In the genomic region with DNA sequence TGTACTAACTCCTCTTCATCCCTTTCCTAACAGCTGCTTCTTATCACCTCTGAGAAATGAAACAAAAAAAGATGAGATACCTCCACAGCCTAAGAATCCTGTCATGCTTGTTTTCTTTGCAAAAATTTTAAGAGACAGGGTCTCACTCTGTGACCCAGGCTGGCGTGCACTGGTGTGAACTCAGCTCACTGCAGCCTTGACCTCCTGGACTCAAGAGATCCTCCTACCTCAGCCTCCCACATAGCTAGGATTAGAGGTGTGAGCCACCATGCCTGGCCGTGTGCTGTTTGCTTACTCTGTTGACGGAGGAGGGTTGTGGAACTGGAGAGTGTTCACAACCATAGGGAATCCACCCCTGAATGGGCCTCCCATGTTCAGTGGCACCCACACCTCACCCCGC, we compare ENCODE assay signal across 17 cellular contexts. TPM values are rescaled to one million over a fixed set of nuclear protein-coding genes. Genes with fewer than 3 reads are reported as not detected.
A peak's percentile ranks its signal among the peaks of the same experiment; 100 is the strongest.
DNase-seq lines count a peak whose midpoint lies in the region; ATAC-seq and FAIRE-seq lines count a peak whose summit lies in the region.
"Had no signal": no experiment of that assay in that cellular context is flagged by ENCODE, and none has a peak within 500 bp of the region (broad histone marks: within the 10 kb centered on the region; RNA-seq: fewer than 3 reads in every experiment).

No MANE protein-coding gene starts in this region.

- H3K36me3 Mint-ChIP-seq in activated T-cell treated with anti-CD3 and anti-CD28 coated beads, Interleukin-2, amount 50 U/mL, for 72 hours (ENCODE audit: insufficient read depth in 2 of 2) = peaks cover 0 to 5% of the 10 kb centered on the region in 2 donors
- H3K36me3 Mint-ChIP-seq in activated T-helper 17 cell treated with anti-CD3 and anti-CD28 coated beads, Interleukin-2, amount 50 U/mL, for 72 hours (ENCODE audit: low read depth) = peaks cover 97% of the 10 kb centered on the region

- no peaks in the 10 kb centered on the region for H3K27me3 Mint-ChIP-seq in activated T-cell treated with anti-CD3 and anti-CD28 coated beads, Interleukin-2, amount 50 U/mL, for 72 hours (ENCODE audit: low read depth)
- no peaks in the 10 kb centered on the region for H3K27me3 Mint-ChIP-seq in activated T-helper 17 cell treated with anti-CD3 and anti-CD28 coated beads, Interleukin-2, amount 50 U/mL, for 72 hours

- no peak overlapping the region for H3K4me3 Mint-ChIP-seq in activated T-cell treated with anti-CD3 and anti-CD28 coated beads, Interleukin-2, amount 50 U/mL, for 72 hours
- no peak overlapping the region for H3K4me3 Mint-ChIP-seq in activated T-helper 17 cell treated with anti-CD3 and anti-CD28 coated beads, Interleukin-2, amount 50 U/mL, for 72 hours
- H3K4me3 Mint-ChIP-seq: CD14-positive monocyte; CD8-positive, alpha-beta T cell; GM23338 had no signal

- DNase-seq in activated T-cell treated with anti-CD3 and anti-CD28 coated beads, Interleukin-2, amount 50 U/mL, for 72 hours = no peak
- DNase-seq in activated T-cell treated with anti-CD3 and anti-CD28 coated beads, Interleukin-2, amount 50 U/mL, for 48 hours = no peak
- DNase-seq in HTR-8/SVneo (ENCODE audit: insufficient read length, low spot score) (no peak), NCI-H187 (lab: John Stamatoyannopoulos, UW) (no peak)
- DNase-seq: CD8-positive, alpha-beta T cell; COR-L47; DMS153; DMS79 treated with DMSO at 0.1 percent for 48 hours; EL; H7 had no signal

- FAIRE-seq in HTR-8/SVneo (lab: Jason Lieb, UNC) = peak; percentile 23
- FAIRE-seq: D721Med, G401.6, GM12892 had no signal

- H3K4me1 Mint-ChIP-seq in activated T-cell treated with anti-CD3 and anti-CD28 coated beads, Interleukin-2, amount 50 U/mL, for 72 hours (ENCODE audit: low read depth) = no peaks in the 10 kb centered on the region
- H3K4me1 Mint-ChIP-seq in activated T-helper 17 cell treated with anti-CD3 and anti-CD28 coated beads, Interleukin-2, amount 50 U/mL, for 72 hours = no peaks in the 10 kb centered on the region
- H3K4me1 Mint-ChIP-seq: GM23338 had no signal

- no peaks in the 10 kb centered on the region for H3K9me3 Mint-ChIP-seq in activated T-cell treated with anti-CD3 and anti-CD28 coated beads, Interleukin-2, amount 50 U/mL, for 72 hours
- H3K9me3 Mint-ChIP-seq in activated T-helper 17 cell treated with anti-CD3 and anti-CD28 coated beads, Interleukin-2, amount 50 U/mL, for 72 hours = no peaks in the 10 kb centered on the region
- H3K9me3 Mint-ChIP-seq: CD14-positive monocyte; CD8-positive, alpha-beta T cell; GM23338 had no signal

- ATAC-seq in activated T-cell treated with anti-CD3 and anti-CD28 coated beads, Interleukin-2, amount 50 U/mL, for 72 hours (replicated peaks in 1 of 2) = no peak
- no peak for ATAC-seq in activated T-helper 17 cell treated with anti-CD3 and anti-CD28 coated beads, Interleukin-2, amount 50 U/mL, for 72 hours (replicated peaks)
- no peak for ATAC-seq in HG03439 (IDR thresholded peaks at IDR 0.05; ENCODE audit: unreplicated experiment)
- ATAC-seq: CD8-positive, alpha-beta T cell; GM23338 had no signal

- peak overlapping the region; percentile 57 for H3K27ac Mint-ChIP-seq in activated T-cell treated with anti-CD3 and anti-CD28 coated beads, Interleukin-2, amount 50 U/mL, for 72 hours
- H3K27ac Mint-ChIP-seq in activated T-helper 17 cell treated with anti-CD3 and anti-CD28 coated beads, Interleukin-2, amount 50 U/mL, for 72 hours = peak overlapping the region; percentile 25
- H3K27ac Mint-ChIP-seq: GM23338 had no signal

RNA-seq across cellular contexts. Expression of a gene that starts 16.2 kb away (rescaled TPM):
- total RNA-seq in activated T-cell treated with anti-CD3 and anti-CD28 coated beads, Interleukin-2, amount 50 U/mL, for 72 hours = 10 to 100 TPM; 30.6 to 33.4 TPM
- 10 to 100 TPM; 14.4 to 16.1 TPM for total RNA-seq in activated T-helper 17 cell treated with anti-CD3 and anti-CD28 coated beads, Interleukin-2, amount 50 U/mL, for 72 hours

RNA-seq across cellular contexts. Expression of a gene that starts 19.1 kb away (rescaled TPM):
- 100 to 1,000 TPM; 120 to 129 TPM for total RNA-seq in activated T-cell treated with anti-CD3 and anti-CD28 coated beads, Interleukin-2, amount 50 U/mL, for 72 hours
- total RNA-seq in activated T-helper 17 cell treated with anti-CD3 and anti-CD28 coated beads, Interleukin-2, amount 50 U/mL, for 72 hours = 10 to 100 TPM; 74.8 to 90.2 TPM

RNA-seq across cellular contexts. Expression of a gene that starts 41.0 kb away (rescaled TPM):
- 10 to 100 TPM; 44.8 to 54.5 TPM for total RNA-seq in activated T-cell treated with anti-CD3 and anti-CD28 coated beads, Interleukin-2, amount 50 U/mL, for 72 hours
- 10 to 100 TPM; 51.8 to 56.3 TPM for total RNA-seq in activated T-helper 17 cell treated with anti-CD3 and anti-CD28 coated beads, Interleukin-2, amount 50 U/mL, for 72 hours
